In genomic region chr18:12010187-12010802, GRCh38 we compare ENCODE assay signal across 27 cellular contexts. TPM values are rescaled to one million over a fixed set of nuclear protein-coding genes. Genes with fewer than 3 reads are reported as not detected.
A peak's percentile ranks its signal among the peaks of the same experiment; 100 is the strongest.
DNase-seq lines count a peak whose midpoint lies in the region; ATAC-seq, FAIRE-seq and TF ChIP-seq lines count a peak whose summit lies in the region.
"Had no signal": no experiment of that assay in that cellular context is flagged by ENCODE, and none has a peak within 500 bp of the region (broad histone marks: within the 10 kb centered on the region; RNA-seq: fewer than 3 reads in every experiment).

No MANE protein-coding gene starts in this region.

- CTCF ChIA-PET in HepG2 (lab: Yijun Ruan, JAX; ENCODE audit: low intra/inter-chr PET ratio, low total read pairs), result no interaction called here

- no peak overlapping the region for H3K4me2 ChIP-seq in HepG2 (ENCODE audit: low read depth, low read length)

- 99% methylated on average over 9 of the region's 14 CpGs for WGBS in HepG2 (ENCODE audit: low lambda C conversion rate)
- 67% methylated on average over 1 of the region's 14 CpGs for WGBS in right lobe of liver (ENCODE audit: insufficient coverage, low coverage, low lambda C conversion rate, missing lambda C conversion rate)
- 37 to 47% methylated on average over 13 to 14 of the region's 14 CpGs for WGBS in body of pancreas, 2 donors

- no peak overlapping the region for H2AFZ ChIP-seq in HepG2 (ENCODE audit: low read length)

- H3K4me1 Mint-ChIP-seq in activated naive CD8-positive, alpha-beta T cell treated with anti-CD3 and anti-CD28 coated beads for 36 hours, result no peaks in the 10 kb centered on the region
- no peaks in the 10 kb centered on the region for H3K4me1 Mint-ChIP-seq in activated CD4-positive, alpha-beta T cell treated with anti-CD3 and anti-CD28 coated beads, Interleukin-2, amount 10 ng/mL, durations not matched to agents 24 days and 14 days
- H3K4me1 Mint-ChIP-seq: activated naive CD4-positive, alpha-beta T cell treated with anti-CD3 and anti-CD28 coated beads, Interleukin-2, amount 50 U/mL, for 24 hours; natural killer cell had no signal

- H3K27ac ChIP-seq in HepG2 (ENCODE audit: extremely low read length, insufficient read depth, low read length) (no peak overlapping the region), right lobe of liver (peak overlapping the region in 1 of 3 donors; percentile 72), body of pancreas (peak overlapping the region; percentile 94 to 99 (median 96)), mucosa of rectum (ENCODE audit: low read depth in 2 of 2, low read length in 2 of 2) (peak overlapping the region; percentile 50 to 97)
- H3K27ac ChIP-seq: C4-2B, ovary, SJSA1 had no signal

- no peak for ATAC-seq in HepG2
- no peak for ATAC-seq in right lobe of liver
- peak; percentile 28 for ATAC-seq in body of pancreas
- ATAC-seq in GM18873 (IDR thresholded peaks at IDR 0.05; ENCODE audit: low FRiP score, unreplicated experiment), result no peak
- ATAC-seq: activated T-cell treated with anti-CD3 and anti-CD28 coated beads, Interleukin-2, amount 50 U/mL, for 72 hours; natural killer cell; sciatic nerve had no signal

- TF ChIP-seq EP300 in HepG2 (IDR thresholded peaks at IDR 0.05; ENCODE audit: low read depth in 2 of 2, low read length in 2 of 2), result no peak
- no peak for TF ChIP-seq EP300 in HepG2 (CRISPR knock-in tag; IDR thresholded peaks at IDR 0.05; ENCODE audit: borderline replicate concordance)

- no peaks in the 10 kb centered on the region for H3K9me3 Mint-ChIP-seq in activated naive CD8-positive, alpha-beta T cell treated with anti-CD3 and anti-CD28 coated beads for 36 hours
- H3K9me3 Mint-ChIP-seq in activated CD4-positive, alpha-beta T cell treated with anti-CD3 and anti-CD28 coated beads, Interleukin-2, amount 10 ng/mL, durations not matched to agents 24 days and 14 days, result no peaks in the 10 kb centered on the region
- H3K9me3 Mint-ChIP-seq: activated naive CD4-positive, alpha-beta T cell treated with anti-CD3 and anti-CD28 coated beads, Interleukin-2, amount 50 U/mL, for 24 hours; activated T-cell treated with anti-CD3 and anti-CD28 coated beads, Interleukin-2, amount 50 U/mL, for 72 hours; memory B cell; natural killer cell; T-helper 1 cell treated with Interleukin-12 subunit alpha and Interleukin-12 subunit beta and Interleukin-4 antibody, amounts not matched to agents 30 μg/mL and 1 μg/mL, for 36 hours had no signal

- intact Hi-C loops in HepG2 (cut with micrococcal nuclease; ENCODE audit: unreplicated experiment), result no loop called here
- intact Hi-C loops in right lobe of liver (cut with DNase I), result no loop called here
- intact Hi-C loops in body of pancreas (cut with DNase I), result no loop called here
- intact Hi-C loops in activated CD4-positive, alpha-beta T cell treated with anti-CD3 and anti-CD28 coated beads, Interleukin-2, amount 10 ng/mL, durations not matched to agents 24 days and 14 days (cut with micrococcal nuclease), result no loop called here

- H4K20me1 ChIP-seq in HepG2 (ENCODE audit: insufficient read depth, low read length), result peaks cover 6% of the 10 kb centered on the region; the same call in 1 of the 2 replicates

- no TSS peak for BruUV-seq in HepG2 (replicated peaks; lab: Mats Ljungman, UMichigan)

- TF ChIP-seq RAD21 in HepG2 (CRISPR knock-in tag; IDR thresholded peaks at IDR 0.05), result no peak

- H3K36me3 ChIP-seq in HepG2 (replicated peaks in 1 of 2; ENCODE audit: control insufficient read depth in 1 of 2, insufficient read depth in 2 of 2, low read length in 2 of 2), result peaks cover 18 to 65% of the 10 kb centered on the region in 2 experiments; a peak in 4 of 5 replicates
- H3K36me3 ChIP-seq in right lobe of liver, result peaks cover 0 to 3% (median 0%) of the 10 kb centered on the region in 4 donors
- no peaks in the 10 kb centered on the region for H3K36me3 ChIP-seq in body of pancreas (replicated peaks in 1 of 2; ENCODE audit: insufficient read depth in 1 of 2, low read depth in 2 of 2)
- H3K36me3 ChIP-seq in mucosa of rectum (ENCODE audit: control insufficient read depth in 2 of 2, insufficient read depth in 2 of 2, low read length in 2 of 2), result peaks cover 13 to 36% of the 10 kb centered on the region in 2 donors
- H3K36me3 ChIP-seq: ovary, SJSA1 had no signal

- H3K4me1 ChIP-seq in HepG2 (ENCODE audit: insufficient read depth, low read length), result peaks cover 24% of the 10 kb centered on the region
- peaks cover 0 to 60% (median 19%) of the 10 kb centered on the region in 4 donors for H3K4me1 ChIP-seq in right lobe of liver
- peaks cover 100% of the 10 kb centered on the region for H3K4me1 ChIP-seq in body of pancreas
- H3K4me1 ChIP-seq in mucosa of rectum (ENCODE audit: control insufficient read depth in 2 of 2, insufficient read depth in 2 of 2, low read length in 2 of 2), result peaks cover 62 to 83% of the 10 kb centered on the region in 2 donors

- H3K79me2 ChIP-seq in HepG2 (ENCODE audit: insufficient read depth, low read length), result no peaks in the 10 kb centered on the region

- H3K27me3 ChIP-seq in HepG2 (ENCODE audit: control insufficient read depth in 1 of 2, insufficient read depth in 2 of 2, low read length in 2 of 2), result no peaks in the 10 kb centered on the region
- H3K27me3 ChIP-seq in right lobe of liver, result no peaks in the 10 kb centered on the region
- H3K27me3 ChIP-seq in body of pancreas, result no peaks in the 10 kb centered on the region
- no peaks in the 10 kb centered on the region for H3K27me3 ChIP-seq in mucosa of rectum (ENCODE audit: control insufficient read depth in 2 of 2, insufficient read depth in 2 of 2, low read length in 2 of 2)
- H3K27me3 ChIP-seq: ovary, Peyer's patch, SJSA1 had no signal

- peaks cover 4% of the 10 kb centered on the region for H3K36me3 Mint-ChIP-seq in activated naive CD8-positive, alpha-beta T cell treated with anti-CD3 and anti-CD28 coated beads for 36 hours
- H3K36me3 Mint-ChIP-seq in activated CD4-positive, alpha-beta T cell treated with anti-CD3 and anti-CD28 coated beads, Interleukin-2, amount 10 ng/mL, durations not matched to agents 24 days and 14 days (ENCODE audit: low read depth), result no peaks in the 10 kb centered on the region
- H3K36me3 Mint-ChIP-seq: activated naive CD4-positive, alpha-beta T cell treated with anti-CD3 and anti-CD28 coated beads, Interleukin-2, amount 50 U/mL, for 24 hours; natural killer cell had no signal

- POLR2A ChIA-PET in HepG2 (lab: Yijun Ruan, JAX), result no interaction called here

- H3K9ac ChIP-seq in HepG2 (ENCODE audit: insufficient read depth, low read depth, low read length) (no peak overlapping the region), mucosa of rectum (ENCODE audit: low read depth in 1 of 2, low read length in 2 of 2) (peak overlapping the region in 1 of 2 donors; percentile 40)

- FAIRE-seq in HepG2 (lab: Jason Lieb, UNC), result no peak
- FAIRE-seq: astrocyte, urothelium cell line had no signal

- no peak for TF ChIP-seq POLR2A in HepG2 (IDR thresholded peaks at IDR 0.05; ENCODE audit: insufficient read depth in 1 of 2, low read depth in 2 of 2, low read length in 2 of 2)
- TF ChIP-seq POLR2A in right lobe of liver (IDR thresholded peaks at IDR 0.05), result no peak
- TF ChIP-seq POLR2A in body of pancreas (IDR thresholded peaks at IDR 0.05), result no peak

- H3K4me3 Mint-ChIP-seq in activated naive CD8-positive, alpha-beta T cell treated with anti-CD3 and anti-CD28 coated beads for 36 hours, result no peak overlapping the region
- no peak overlapping the region for H3K4me3 Mint-ChIP-seq in activated CD4-positive, alpha-beta T cell treated with anti-CD3 and anti-CD28 coated beads, Interleukin-2, amount 10 ng/mL, durations not matched to agents 24 days and 14 days
- H3K4me3 Mint-ChIP-seq: activated naive CD4-positive, alpha-beta T cell treated with anti-CD3 and anti-CD28 coated beads, Interleukin-2, amount 50 U/mL, for 24 hours; activated T-cell treated with anti-CD3 and anti-CD28 coated beads, Interleukin-2, amount 50 U/mL, for 72 hours; memory B cell; natural killer cell; T-helper 1 cell treated with Interleukin-12 subunit alpha and Interleukin-12 subunit beta and Interleukin-4 antibody, amounts not matched to agents 30 μg/mL and 1 μg/mL, for 36 hours had no signal

- H3K27me3 Mint-ChIP-seq in activated naive CD8-positive, alpha-beta T cell treated with anti-CD3 and anti-CD28 coated beads for 36 hours, result no peaks in the 10 kb centered on the region
- H3K27me3 Mint-ChIP-seq in activated CD4-positive, alpha-beta T cell treated with anti-CD3 and anti-CD28 coated beads, Interleukin-2, amount 10 ng/mL, durations not matched to agents 24 days and 14 days, result no peaks in the 10 kb centered on the region
- H3K27me3 Mint-ChIP-seq: activated naive CD4-positive, alpha-beta T cell treated with anti-CD3 and anti-CD28 coated beads, Interleukin-2, amount 50 U/mL, for 24 hours; memory B cell had no signal

- no peak overlapping the region for H3K27ac Mint-ChIP-seq in activated naive CD8-positive, alpha-beta T cell treated with anti-CD3 and anti-CD28 coated beads for 36 hours
- no peak overlapping the region for H3K27ac Mint-ChIP-seq in activated CD4-positive, alpha-beta T cell treated with anti-CD3 and anti-CD28 coated beads, Interleukin-2, amount 10 ng/mL, durations not matched to agents 24 days and 14 days
- H3K27ac Mint-ChIP-seq: activated naive CD4-positive, alpha-beta T cell treated with anti-CD3 and anti-CD28 coated beads, Interleukin-2, amount 50 U/mL, for 24 hours; activated T-cell treated with anti-CD3 and anti-CD28 coated beads, Interleukin-2, amount 50 U/mL, for 72 hours; memory B cell; natural killer cell; T-helper 1 cell treated with Interleukin-12 subunit alpha and Interleukin-12 subunit beta and Interleukin-4 antibody, amounts not matched to agents 30 μg/mL and 1 μg/mL, for 36 hours had no signal

- H3K4me3 ChIP-seq in HepG2 (replicated peaks in 1 of 3; ENCODE audit: insufficient read depth in 1 of 3, low read depth in 2 of 3, low read length in 3 of 3) (no peak overlapping the region), right lobe of liver (no peak overlapping the region), body of pancreas (no peak overlapping the region), mucosa of rectum (ENCODE audit: low read length in 2 of 2) (no peak overlapping the region)
- H3K4me3 ChIP-seq: ovary, Peyer's patch, SJSA1 had no signal

- no peak for DNase-seq in HepG2 (ENCODE audit: low spot score)
- no peak for DNase-seq in right lobe of liver
- peak; percentile 72 to 85 (median 80) for DNase-seq in body of pancreas
- DNase-seq in activated naive CD8-positive, alpha-beta T cell treated with anti-CD3 and anti-CD28 coated beads for 36 hours, result no peak
- no peak for DNase-seq in activated CD4-positive, alpha-beta T cell treated with anti-CD3 and anti-CD28 coated beads, Interleukin-2, amount 10 ng/mL, durations not matched to agents 24 days and 14 days
- DNase-seq in T-helper 9 cell, result no peak
- DNase-seq: activated CD4-positive, alpha-beta T cell treated with anti-CD3 and anti-CD28 coated beads for 4 hours; activated T-cell treated with anti-CD3 and anti-CD28 coated beads, Interleukin-2, amount 50 U/mL, for 72 hours; effector memory CD4-positive, alpha-beta T cell; GOT3; natural killer cell; NCI-H1436; NCI-H226; Peyer's patch; stimulated activated CD4-positive, alpha-beta T cell treated with anti-CD3 and anti-CD28 coated beads, Interleukin-15, amount 100 ng/mL, for 24 hours; stimulated activated CD8-positive, alpha-beta memory T cell treated with anti-CD3 and anti-CD28 coated beads, Interleukin-4, amount 100 ng/mL, for 48 hours had no signal

- TF ChIP-seq CTCF in HepG2 (CRISPR knock-in tag; IDR thresholded peaks at IDR 0.05) (0 out of 2 replicates have a peak, but pooled peaks have one; percentile 21), right lobe of liver (IDR thresholded peaks at IDR 0.05) (peak in 1 of 4 donors; percentile 5), body of pancreas (IDR thresholded peaks at IDR 0.05) (peak in 6 of 7 experiments; percentile 9 to 70 (median 54))

- H3K9me3 ChIP-seq in HepG2 (ENCODE audit: low read length) (no peaks in the 10 kb centered on the region), right lobe of liver (no peaks in the 10 kb centered on the region), body of pancreas (no peaks in the 10 kb centered on the region), mucosa of rectum (ENCODE audit: control insufficient read depth in 2 of 2, low read length in 2 of 2) (no peaks in the 10 kb centered on the region)
- H3K9me3 ChIP-seq: ovary, Peyer's patch, SJSA1 had no signal

- in situ Hi-C loops in HepG2 (cut with HindIII; ENCODE audit: extremely low pct_ligation_motif_present, low pct_unique_long_range_greater_than_20kb), result no loop called here

RNA-seq across cellular contexts. Expression of gene IMPA2, which starts 29.0 kb away (rescaled TPM):
- 65.4 and 71.8 TPM in 2 replicates for total RNA-seq in HepG2 (2016; rRNA removed; fragmentation: Illumina TruSeq; extraction: Trizol)
- total RNA-seq in HepG2 (2016; cell fraction: cytosol; rRNA removed; fragmentation: Illumina TruSeq; extraction: Trizol; ENCODE audit: low read depth), result 77.7 and 94.9 TPM in 2 replicates
- 58.3 and 76.5 TPM in 2 replicates for total RNA-seq in HepG2 (2016; cell fraction: insoluble cytoplasmic fraction; rRNA removed; fragmentation: Illumina TruSeq; extraction: Trizol)
- 122 and 147 TPM in 2 replicates for total RNA-seq in HepG2 (2016; cell fraction: membrane; rRNA removed; fragmentation: Illumina TruSeq; extraction: Trizol)
- total RNA-seq in HepG2 (2016; cell fraction: nucleus; rRNA removed; fragmentation: Illumina TruSeq; extraction: Trizol), result 55.6 and 62.0 TPM in 2 replicates
- polyA plus RNA-seq in HepG2 (2011; rRNA removed), result 28.8 and 37.8 TPM in 2 replicates
- polyA plus RNA-seq in HepG2 (2011; cell fraction: cytosol; rRNA removed), result 28.2 and 43.4 TPM in 2 replicates
- polyA plus RNA-seq in HepG2 (2011; cell fraction: nucleus; rRNA removed), result 104 and 146 TPM in 2 replicates
- polyA plus RNA-seq in HepG2 (2012), result 56.2 and 62.5 TPM in 2 replicates
- polyA plus RNA-seq in HepG2 (2016; cell fraction: cytosol; fragmentation: Illumina TruSeq; extraction: Trizol; ENCODE audit: low read depth), result 83.4 and 111 TPM in 2 replicates
- 68.3 and 79.3 TPM in 2 replicates for polyA plus RNA-seq in HepG2 (2016; cell fraction: insoluble cytoplasmic fraction; fragmentation: Illumina TruSeq; extraction: Trizol; ENCODE audit: low read depth)
- 118 and 138 TPM in 2 replicates for polyA plus RNA-seq in HepG2 (2016; cell fraction: membrane; fragmentation: Illumina TruSeq; extraction: Trizol; ENCODE audit: low read depth)
- 90.9 and 102 TPM in 2 replicates for polyA plus RNA-seq in HepG2 (2016; cell fraction: nucleus; fragmentation: Illumina TruSeq; extraction: Trizol; ENCODE audit: insufficient read depth, low read depth)
- polyA minus RNA-seq in HepG2 (2011; rRNA and poly(A)+ RNA removed; ENCODE audit: low replicate concordance), result 45.6 and 172 TPM in 2 replicates
- polyA minus RNA-seq in HepG2 (2011; cell fraction: cytosol; rRNA and poly(A)+ RNA removed), result 12.3 and 17.3 TPM in 2 replicates
- polyA minus RNA-seq in HepG2 (2011; cell fraction: nucleus; rRNA and poly(A)+ RNA removed), result 22.8 and 37.2 TPM in 2 replicates
- 10 to 100 TPM; 32.3 to 51.1 (median 45.7) TPM for total RNA-seq in right lobe of liver
- 100 to 1,000 TPM; 269 to 446 TPM for total RNA-seq in body of pancreas
- 10 to 100 TPM; 16.0 to 17.2 TPM for total RNA-seq in activated naive CD8-positive, alpha-beta T cell treated with anti-CD3 and anti-CD28 coated beads for 36 hours
- total RNA-seq in activated CD4-positive, alpha-beta T cell treated with anti-CD3 and anti-CD28 coated beads, Interleukin-2, amount 10 ng/mL, durations not matched to agents 24 days and 14 days, result 18.8 and 20.1 TPM in 2 replicates

Comparison
In these comparisons a context has a peak if more than half of its experiments do, and no peak if none do; other contexts are left out.
1. DNase-seq: peak in body of pancreas (4 of 4); none in HepG2 (single experiment), right lobe of liver (0 of 3), activated naive CD8-positive, alpha-beta T cell treated with anti-CD3 and anti-CD28 coated beads for 36 hours (single experiment), activated CD4-positive, alpha-beta T cell treated with anti-CD3 and anti-CD28 coated beads, Interleukin-2, amount 10 ng/mL, durations not matched to agents 24 days and 14 days (single experiment) and T-helper 9 cell (single experiment).